In the genomic region with DNA sequence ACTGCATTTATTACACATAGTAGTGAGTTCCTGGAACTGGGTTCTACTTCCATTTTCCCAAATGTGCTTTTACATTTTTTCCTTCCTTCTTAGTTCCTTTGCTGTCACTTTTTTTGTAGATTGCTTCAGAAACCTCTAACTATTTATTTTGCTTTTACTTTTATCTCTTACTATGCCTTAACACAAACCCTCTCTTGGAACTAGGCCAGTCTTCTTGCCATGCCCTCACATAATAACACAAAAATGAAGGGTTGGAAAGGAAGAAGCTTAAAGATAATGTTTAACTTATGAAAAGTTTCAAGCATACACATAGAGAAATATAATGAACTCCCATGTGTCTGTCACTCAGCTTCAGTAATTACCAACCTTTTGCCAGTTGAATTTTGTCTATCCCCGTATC, we compare ENCODE assay signal across 19 cellular contexts. TPM values are rescaled to one million over a fixed set of nuclear protein-coding genes. Genes with fewer than 3 reads are reported as not detected.
DNase-seq lines count a peak whose midpoint lies in the region; ATAC-seq and TF ChIP-seq lines count a peak whose summit lies in the region.
"Had no signal": no experiment of that assay in that cellular context is flagged by ENCODE, and none has a peak within 500 bp of the region (broad histone marks: within the 10 kb centered on the region; RNA-seq: fewer than 3 reads in every experiment).

No MANE protein-coding gene starts in this region.

- ATAC-seq in activated naive CD8-positive, alpha-beta T cell treated with anti-CD3 and anti-CD28 coated beads, Interleukin-2, amount 50 U/mL, for 24 hours = no peak
- no peak for ATAC-seq in GM21390 (IDR thresholded peaks at IDR 0.05; ENCODE audit: unreplicated experiment)
- ATAC-seq: CD8-positive, alpha-beta T cell; effector memory CD8-positive, alpha-beta T cell; stimulated activated memory B cell treated with anti-CD40 and anti-IgM and Interleukin-4, amounts not matched to agents 10 μg/mL and 1 μg/mL and 100 μg/mL, for 72 hours had no signal

- peaks cover 20% of the 10 kb centered on the region for H3K36me3 Mint-ChIP-seq in activated naive CD8-positive, alpha-beta T cell
- H3K36me3 Mint-ChIP-seq in activated naive CD8-positive, alpha-beta T cell treated with anti-CD3 and anti-CD28 coated beads, Interleukin-2, amount 50 U/mL, for 24 hours (ENCODE audit: low read depth) = peaks cover 45% of the 10 kb centered on the region
- H3K36me3 Mint-ChIP-seq in activated naive CD8-positive, alpha-beta T cell treated with anti-CD3 and anti-CD28 coated beads for 36 hours = peaks cover 52% of the 10 kb centered on the region
- no peaks in the 10 kb centered on the region for H3K36me3 Mint-ChIP-seq in glutamatergic neuron (ENCODE audit: unreplicated experiment)

- no peak for DNase-seq in activated naive CD8-positive, alpha-beta T cell treated with anti-CD3 and anti-CD28 coated beads, Interleukin-2, amount 50 U/mL, for 24 hours
- DNase-seq in activated naive CD8-positive, alpha-beta T cell treated with anti-CD3 and anti-CD28 coated beads for 36 hours = no peak
- DNase-seq in glutamatergic neuron (no peak), SHP77 (lab: John Stamatoyannopoulos, UW) (no peak), cerebellar nuclear complex (lab: John Stamatoyannopoulos, UW) (no peak), NCI-H1092 (lab: John Stamatoyannopoulos, UW) (no peak)
- DNase-seq: activated CD4-positive, alpha-beta T cell treated with anti-CD3 and anti-CD28 coated beads, Interleukin-2, amount 50 U/mL, for 1 hour; caudate nucleus; CD8-positive, alpha-beta T cell; DMS79 treated with DMSO at 0.1 percent for 48 hours; effector memory CD8-positive, alpha-beta T cell; GM23248; NCI-H1436 treated with DMSO at 0.1 percent for 48 hours; tibial artery had no signal

- TF ChIP-seq CTCF in glutamatergic neuron (IDR thresholded peaks at IDR 0.05; ENCODE audit: partially characterized antibody, unreplicated experiment) = no peak

- H3K9me3 Mint-ChIP-seq in activated naive CD8-positive, alpha-beta T cell (ENCODE audit: low read depth) = no peaks in the 10 kb centered on the region
- peaks cover 9% of the 10 kb centered on the region for H3K9me3 Mint-ChIP-seq in activated naive CD8-positive, alpha-beta T cell treated with anti-CD3 and anti-CD28 coated beads, Interleukin-2, amount 50 U/mL, for 24 hours
- peaks cover 11% of the 10 kb centered on the region for H3K9me3 Mint-ChIP-seq in activated naive CD8-positive, alpha-beta T cell treated with anti-CD3 and anti-CD28 coated beads for 36 hours
- peaks cover 3% of the 10 kb centered on the region for H3K9me3 Mint-ChIP-seq in glutamatergic neuron (ENCODE audit: unreplicated experiment)
- H3K9me3 Mint-ChIP-seq: CD8-positive, alpha-beta T cell; effector memory CD8-positive, alpha-beta T cell; neural crest cell had no signal

- H3K4me3 Mint-ChIP-seq in activated naive CD8-positive, alpha-beta T cell = peak overlapping the region; percentile 6
- H3K4me3 Mint-ChIP-seq in activated naive CD8-positive, alpha-beta T cell treated with anti-CD3 and anti-CD28 coated beads, Interleukin-2, amount 50 U/mL, for 24 hours = no peak overlapping the region
- no peak overlapping the region for H3K4me3 Mint-ChIP-seq in activated naive CD8-positive, alpha-beta T cell treated with anti-CD3 and anti-CD28 coated beads for 36 hours
- H3K4me3 Mint-ChIP-seq in glutamatergic neuron (ENCODE audit: unreplicated experiment) = no peak overlapping the region
- H3K4me3 Mint-ChIP-seq: CD8-positive, alpha-beta T cell; memory B cell; neural crest cell; stimulated activated memory B cell treated with anti-CD40 and anti-IgM and Interleukin-4, amounts not matched to agents 10 μg/mL and 1 μg/mL and 100 μg/mL, for 72 hours had no signal

- peaks cover 81% of the 10 kb centered on the region for H3K4me1 Mint-ChIP-seq in activated naive CD8-positive, alpha-beta T cell (ENCODE audit: low read depth)
- peaks cover 76% of the 10 kb centered on the region for H3K4me1 Mint-ChIP-seq in activated naive CD8-positive, alpha-beta T cell treated with anti-CD3 and anti-CD28 coated beads, Interleukin-2, amount 50 U/mL, for 24 hours
- peaks cover 66% of the 10 kb centered on the region for H3K4me1 Mint-ChIP-seq in activated naive CD8-positive, alpha-beta T cell treated with anti-CD3 and anti-CD28 coated beads for 36 hours
- H3K4me1 Mint-ChIP-seq in glutamatergic neuron (ENCODE audit: low read depth, unreplicated experiment) = peaks cover 43% of the 10 kb centered on the region

- peak overlapping the region; percentile 64 for H3K27ac Mint-ChIP-seq in activated naive CD8-positive, alpha-beta T cell
- H3K27ac Mint-ChIP-seq in activated naive CD8-positive, alpha-beta T cell treated with anti-CD3 and anti-CD28 coated beads, Interleukin-2, amount 50 U/mL, for 24 hours = no peak overlapping the region
- H3K27ac Mint-ChIP-seq in activated naive CD8-positive, alpha-beta T cell treated with anti-CD3 and anti-CD28 coated beads for 36 hours = peak overlapping the region; percentile 61
- H3K27ac Mint-ChIP-seq in glutamatergic neuron (ENCODE audit: unreplicated experiment) = peak overlapping the region; percentile 48
- H3K27ac Mint-ChIP-seq: CD8-positive, alpha-beta T cell; memory B cell; stimulated activated memory B cell treated with anti-CD40 and anti-IgM and Interleukin-4, amounts not matched to agents 10 μg/mL and 1 μg/mL and 100 μg/mL, for 72 hours had no signal

- no peaks in the 10 kb centered on the region for H3K27me3 Mint-ChIP-seq in activated naive CD8-positive, alpha-beta T cell
- no peaks in the 10 kb centered on the region for H3K27me3 Mint-ChIP-seq in activated naive CD8-positive, alpha-beta T cell treated with anti-CD3 and anti-CD28 coated beads, Interleukin-2, amount 50 U/mL, for 24 hours
- no peaks in the 10 kb centered on the region for H3K27me3 Mint-ChIP-seq in activated naive CD8-positive, alpha-beta T cell treated with anti-CD3 and anti-CD28 coated beads for 36 hours
- H3K27me3 Mint-ChIP-seq in glutamatergic neuron (ENCODE audit: unreplicated experiment) = peaks cover 3% of the 10 kb centered on the region
- H3K27me3 Mint-ChIP-seq: effector memory CD8-positive, alpha-beta T cell; memory B cell; stimulated activated memory B cell treated with anti-CD40 and anti-IgM and Interleukin-4, amounts not matched to agents 10 μg/mL and 1 μg/mL and 100 μg/mL, for 72 hours had no signal

RNA-seq across cellular contexts. Expression of a gene that starts 27.1 kb away (rescaled TPM):
- total RNA-seq in activated naive CD8-positive, alpha-beta T cell treated with anti-CD3 and anti-CD28 coated beads for 36 hours = 100 to 1,000 TPM in 1 of 2 experiments, 10 to 100 TPM in 1; 99.6 to 102 TPM
- total RNA-seq in glutamatergic neuron (ENCODE audit: unreplicated experiment) = 68.7 TPM
